In the genomic region with DNA sequence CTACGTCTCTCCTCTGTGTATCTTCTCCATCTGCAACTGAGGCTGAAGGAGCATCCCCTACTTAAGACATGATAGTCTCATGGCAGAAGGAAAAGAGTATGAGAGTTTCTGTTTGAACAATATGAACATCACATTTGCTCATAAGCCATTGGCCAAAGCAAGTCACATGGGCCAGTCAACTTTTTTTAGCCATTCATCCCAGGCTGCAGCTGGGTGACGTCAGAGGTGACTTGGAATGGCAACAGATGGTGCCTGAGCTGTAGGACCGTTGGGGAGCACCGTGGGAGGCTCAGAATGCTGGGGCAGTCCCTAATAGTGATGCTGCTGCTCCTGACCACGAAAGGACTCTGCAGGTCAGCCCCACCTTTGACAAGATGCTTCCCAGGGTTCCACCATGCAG, we compare ENCODE assay signal across 17 cellular contexts. TPM values are rescaled to one million over a fixed set of nuclear protein-coding genes. Genes with fewer than 3 reads are reported as not detected.
DNase-seq lines count a peak whose midpoint lies in the region; ATAC-seq, FAIRE-seq and TF ChIP-seq lines count a peak whose summit lies in the region.
"Had no signal": no experiment of that assay in that cellular context is flagged by ENCODE, and none has a peak within 500 bp of the region (broad histone marks: within the 10 kb centered on the region; RNA-seq: fewer than 3 reads in every experiment).

No MANE protein-coding gene starts in this region.

- no peak overlapping the region for H2AFZ ChIP-seq in GM12878 (ENCODE audit: control insufficient read depth, low read depth, low read length)

- H3K79me2 ChIP-seq in GM12878 (ENCODE audit: control insufficient read depth, insufficient read depth, low read length), result peaks cover 2% of the 10 kb centered on the region

- ATAC-seq in HG02610 (IDR thresholded peaks at IDR 0.05; ENCODE audit: unreplicated experiment) (peak; percentile 48), GM12878 (peak; percentile 35), omental fat pad (ENCODE audit: low FRiP score) (no peak), HG02678 (IDR thresholded peaks at IDR 0.05; ENCODE audit: unreplicated experiment) (no peak)
- ATAC-seq: HepG2, left colon had no signal

- no peaks in the 10 kb centered on the region for H3K27me3 Mint-ChIP-seq in T-helper 1 cell treated with Interleukin-12 subunit alpha and Interleukin-12 subunit beta and Interleukin-4 antibody, amounts not matched to agents 30 μg/mL and 1 μg/mL, for 36 hours (ENCODE audit: low read depth)
- no peaks in the 10 kb centered on the region for H3K27me3 Mint-ChIP-seq in neural crest cell (ENCODE audit: low read depth)

- peaks cover 35% of the 10 kb centered on the region for H3K4me1 Mint-ChIP-seq in T-helper 1 cell treated with Interleukin-12 subunit alpha and Interleukin-12 subunit beta and Interleukin-4 antibody, amounts not matched to agents 30 μg/mL and 1 μg/mL, for 36 hours (ENCODE audit: low read depth)
- H3K4me1 Mint-ChIP-seq in neural crest cell, result peaks cover 18% of the 10 kb centered on the region

- no peak for TF ChIP-seq POLR2A in GM12878 (IDR thresholded peaks at IDR 0.05; ENCODE audit: low read depth, low read length)

- no peak overlapping the region for H3K9ac ChIP-seq in GM12878 (ENCODE audit: control insufficient read depth, insufficient read depth, low read length)

- intact Hi-C loops in GM12878 (cut with micrococcal nuclease; ENCODE audit: unreplicated experiment), result no loop called here

- TF ChIP-seq CTCF in GM12878 (IDR thresholded peaks at IDR 0.05 in 2 of 3, conservative IDR thresholded peaks at IDR 0.05 in 1 of 3; ENCODE audit: control insufficient read depth in 2 of 3, extremely low read depth in 1 of 3, insufficient read depth in 1 of 3, low read depth in 3 of 3, low read length in 3 of 3), result no peak
- TF ChIP-seq CTCF in neural crest cell (conservative IDR thresholded peaks at IDR 0.05), result no peak
- TF ChIP-seq CTCF in omental fat pad (IDR thresholded peaks at IDR 0.05), result no peak

- H3K4me2 ChIP-seq in GM12878 (ENCODE audit: control insufficient read depth, insufficient read depth), result no peak overlapping the region

- DNase-seq in T-helper 1 cell (no peak), GM12878 (ENCODE audit: low read depth, low spot score) (no peak), neural crest cell (ENCODE audit: low read depth, low spot score) (no peak), middle frontal gyrus (ENCODE audit: extremely low spot score, low spot score) (no peak), omental fat pad (ENCODE audit: low spot score) (no peak)
- DNase-seq: COR-L47; left colon; NCI-H1048; SHP77; stimulated activated CD8-positive, alpha-beta memory T cell treated with anti-CD3 and anti-CD28 coated beads, Interleukin-4, amount 100 ng/mL, for 48 hours; upper lobe of left lung had no signal

- no peak overlapping the region for H3K27ac ChIP-seq in GM12878 (ENCODE audit: control insufficient read depth, insufficient read depth)
- H3K27ac ChIP-seq: coronary artery, upper lobe of left lung had no signal

- H3K27ac Mint-ChIP-seq in T-helper 1 cell treated with Interleukin-12 subunit alpha and Interleukin-12 subunit beta and Interleukin-4 antibody, amounts not matched to agents 30 μg/mL and 1 μg/mL, for 36 hours, result peak overlapping the region; percentile 67
- H3K27ac Mint-ChIP-seq in neural crest cell (ENCODE audit: unreplicated experiment), result peak overlapping the region; percentile 38

- H3K9me3 Mint-ChIP-seq in T-helper 1 cell treated with Interleukin-12 subunit alpha and Interleukin-12 subunit beta and Interleukin-4 antibody, amounts not matched to agents 30 μg/mL and 1 μg/mL, for 36 hours, result no peaks in the 10 kb centered on the region
- no peaks in the 10 kb centered on the region for H3K9me3 Mint-ChIP-seq in neural crest cell

- H3K4me3 Mint-ChIP-seq in T-helper 1 cell treated with Interleukin-12 subunit alpha and Interleukin-12 subunit beta and Interleukin-4 antibody, amounts not matched to agents 30 μg/mL and 1 μg/mL, for 36 hours, result no peak overlapping the region
- H3K4me3 Mint-ChIP-seq in neural crest cell, result no peak overlapping the region

- CTCF ChIA-PET in GM12878 (lab: Yijun Ruan, JAX), result interaction anchor here (1.3 to 3.1 kb wide), 2 partner anchors 16 to 32 kb away, joined by 3 to 11 read pairs; no protein-coding TSS in a partner anchor

- SMC1A ChIA-PET in GM12878 (lab: Charles Lee; ENCODE audit: uncharacterized antibody, unreplicated experiment), result interaction anchor here (2.3 to 3.3 kb wide), 2 partner anchors 12 to 25 kb away, joined by 6 to 14 read pairs; no protein-coding TSS in a partner anchor

- no peaks in the 10 kb centered on the region for H3K9me3 ChIP-seq in GM12878 (replicated peaks; ENCODE audit: control insufficient read depth, insufficient read depth, low read length)
- H3K9me3 ChIP-seq: upper lobe of left lung had no signal

- WGBS in GM12878 (ENCODE audit: insufficient coverage, insufficient replicate concordance, low lambda C conversion rate, missing lambda C conversion rate), result 53% methylated on average over 5 of the region's 5 CpGs

- peaks cover 32% of the 10 kb centered on the region for H3K36me3 Mint-ChIP-seq in T-helper 1 cell treated with Interleukin-12 subunit alpha and Interleukin-12 subunit beta and Interleukin-4 antibody, amounts not matched to agents 30 μg/mL and 1 μg/mL, for 36 hours (ENCODE audit: low read depth)
- H3K36me3 Mint-ChIP-seq in neural crest cell (ENCODE audit: low read depth), result peaks cover 3% of the 10 kb centered on the region

- no peak overlapping the region for H3K4me3 ChIP-seq in GM12878
- H3K4me3 ChIP-seq: coronary artery, upper lobe of left lung had no signal

- POLR2A ChIA-PET in GM12878 (lab: Charles Lee), result no interaction called here

- in situ Hi-C loops in GM12878 (cut with MboI), result no loop called here

- TF ChIP-seq RAD21 in GM12878 (IDR thresholded peaks at IDR 0.05; ENCODE audit: insufficient read depth, low read depth, low read length), result no peak

- no TSS peak for BruUV-seq in GM12878 (replicated peaks; lab: Mats Ljungman, UMichigan)

- no peak for FAIRE-seq in GM12878 (lab: Jason Lieb, UNC)
- FAIRE-seq: HepG2, TTC549 had no signal

- TF ChIP-seq EP300 in GM12878 (IDR thresholded peaks at IDR 0.05; ENCODE audit: borderline replicate concordance in 1 of 2, control insufficient read depth in 1 of 2, low read depth in 2 of 2, low read length in 2 of 2), result no peak

- H3K36me3 ChIP-seq in GM12878 (ENCODE audit: control insufficient read depth in 2 of 2, insufficient read depth in 2 of 2, low read length in 1 of 2), result no peaks in the 10 kb centered on the region; a peak in 1 of 4 replicates
- H3K36me3 ChIP-seq: upper lobe of left lung had no signal

- no peaks in the 10 kb centered on the region for H3K27me3 ChIP-seq in GM12878 (replicated peaks in 1 of 2; ENCODE audit: control insufficient read depth in 2 of 2, insufficient read depth in 2 of 2, low read length in 1 of 2)
- H3K27me3 ChIP-seq: upper lobe of left lung had no signal

- RAD21 ChIA-PET in GM12878 (lab: Charles Lee; ENCODE audit: unreplicated experiment), result interaction anchor here (0.9 kb wide), 1 partner anchor 24 kb away, joined by 4 read pairs; no protein-coding TSS in a partner anchor

- H3K4me1 ChIP-seq in GM12878 (ENCODE audit: control insufficient read depth, insufficient read depth, low read length), result peaks cover 18% of the 10 kb centered on the region

- no peaks in the 10 kb centered on the region for H4K20me1 ChIP-seq in GM12878 (ENCODE audit: control insufficient read depth, insufficient read depth)

TF ChIP-seq in GM12878, 131 proteins besides CTCF, POLR2A, EP300 and RAD21 (continues in another document):
- TF ChIP-seq CREB1 (IDR thresholded peaks at IDR 0.05; ENCODE audit: low read depth), result 0 out of 2 replicates have a peak, but pooled peaks have one; percentile 15
- TF ChIP-seq CREM (IDR thresholded peaks at IDR 0.05; ENCODE audit: low read depth), result 0 out of 2 replicates have a peak, but pooled peaks have one; percentile 42
- TF ChIP-seq IKZF1 (conservative IDR thresholded peaks at IDR 0.05), result 0 out of 2 replicates have a peak, but pooled peaks have one; percentile 14

RNA-seq across cellular contexts. Expression of a gene that starts 58.7 kb away (rescaled TPM):
- total RNA-seq in GM12878 (2013; cell fraction: nucleolus; rRNA removed), result 78.6 and 83.0 TPM in 2 replicates
- total RNA-seq in GM12878 (2014; rRNA removed) (16.9 and 17.0 TPM in 2 replicates), GM12878 (2014; rRNA removed; fragmentation: Illumina TruSeq; extraction: Trizol) (20.3 and 23.4 TPM in 2 replicates), GM12878 (2021) (34.4 and 36.9 TPM in 2 replicates), neural crest cell (32.5 and 33.3 TPM in 2 replicates), omental fat pad (10 to 100 TPM; 31.5 to 52.8 (median 44.3) TPM)
- polyA plus RNA-seq in GM12878 (2011; ENCODE audit: low read depth), result 11.6 TPM
- polyA plus RNA-seq in GM12878 (2011; rRNA removed) (12.6 and 19.0 TPM in 2 replicates), GM12878 (2014; fragmentation: Illumina TruSeq; extraction: Trizol) (22.6 and 26.0 TPM in 2 replicates), GM12878 (2014; fragmentation: Nextera tagmentation; extraction: Ambion mirVana) (1 to 10 TPM; 3.5 to 4.2 TPM), GM12878 (2014; rRNA removed) (22.2 and 22.9 TPM in 2 replicates), GM12878 (2016; fragmentation: Nextera tagmentation; extraction: Ambion mirVana) (10 to 100 TPM; 18.3 to 18.9 TPM)
- polyA plus RNA-seq in GM12878 (2011; cell fraction: cytosol; rRNA removed), result 11.7 and 12.2 TPM in 2 replicates
- polyA plus RNA-seq in GM12878 (2011; cell fraction: nucleus; rRNA removed), result 19.8 and 26.1 TPM in 2 replicates
- polyA plus RNA-seq in GM12878 (2012), result 16.7 and 18.2 TPM in 2 replicates
- 21.0 and 23.6 TPM in 2 replicates for polyA minus RNA-seq in GM12878 (2011; rRNA and poly(A)+ RNA removed)
- polyA minus RNA-seq in GM12878 (2011; cell fraction: cytosol; rRNA and poly(A)+ RNA removed), result 8.0 and 9.4 TPM in 2 replicates
- 14.0 and 24.2 TPM in 2 replicates for polyA minus RNA-seq in GM12878 (2011; cell fraction: nucleus; rRNA and poly(A)+ RNA removed)

Comparison
In these comparisons a context has a peak if more than half of its experiments do, and no peak if none do; other contexts are left out.
1. ATAC-seq: peak in HG02610 (single experiment) and GM12878 (single experiment); none in omental fat pad (single experiment) and HG02678 (single experiment).